Comparison of ENCODE assay signal across 8 cellular contexts in the genomic region with DNA sequence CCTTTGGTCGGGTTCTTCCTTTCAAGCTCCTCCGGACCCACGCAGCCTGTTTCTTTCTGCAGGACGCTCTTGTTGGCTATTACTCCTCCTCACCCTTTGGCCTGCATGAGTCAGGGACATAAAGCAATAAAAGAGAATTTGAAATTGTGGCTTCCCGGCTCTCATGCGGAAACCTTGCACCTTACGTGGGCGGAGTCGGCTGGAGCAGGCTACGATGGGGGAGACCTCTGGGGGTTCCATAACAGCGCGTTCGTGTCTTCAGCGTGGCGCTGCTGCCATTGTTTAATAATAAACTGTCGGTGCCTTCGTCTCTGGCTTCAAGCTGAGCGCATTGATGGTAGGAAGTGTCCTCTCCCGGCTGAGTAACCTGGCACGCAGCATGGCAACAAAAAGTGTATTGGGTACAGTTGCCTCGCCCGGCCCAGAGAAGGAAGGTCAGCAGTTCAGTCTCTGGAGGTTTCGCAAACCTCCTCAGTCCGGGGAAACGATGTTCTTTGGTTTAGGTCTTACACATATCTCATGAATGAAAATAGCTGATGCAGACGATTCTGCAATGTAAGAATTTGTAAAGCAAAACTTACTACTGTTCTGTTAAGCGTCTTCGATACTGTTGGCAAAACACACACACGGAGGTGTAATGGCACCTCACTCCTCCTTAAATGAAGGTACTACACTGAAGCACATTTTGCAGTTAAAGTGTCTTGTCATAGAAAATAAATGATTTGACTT. TPM values are rescaled to one million over a fixed set of nuclear protein-coding genes. Genes with fewer than 3 reads are reported as not detected.
DNase-seq lines count a peak whose midpoint lies in the region; ATAC-seq, FAIRE-seq and TF ChIP-seq lines count a peak whose summit lies in the region.

No MANE protein-coding gene starts in this region.

- RAD21 ChIA-PET in GM12878 (lab: Charles Lee; ENCODE audit: unreplicated experiment): interaction anchor here (1.6 kb wide), 1 partner anchor 284 kb away, joined by 5 read pairs; no protein-coding TSS in a partner anchor

- H3K79me2 ChIP-seq in GM12878 (ENCODE audit: control insufficient read depth, insufficient read depth, low read length): peaks cover 29% of the 10 kb centered on the region

- H3K27ac ChIP-seq in GM12878 (ENCODE audit: control insufficient read depth, insufficient read depth) (no peak overlapping the region), spleen (peak overlapping the region; percentile 89 to 97 (median 95))

- intact Hi-C loops in GM12878 (cut with micrococcal nuclease; ENCODE audit: unreplicated experiment): no loop called here
- intact Hi-C loops in spleen (cut with DNase I; ENCODE audit: low total_unique reads): no loop called here

- H3K36me3 Mint-ChIP-seq in immature natural killer cell: no peaks in the 10 kb centered on the region

- peak; percentile 17 for ATAC-seq in HG02885 (IDR thresholded peaks at IDR 0.05; ENCODE audit: poor library complexity, unreplicated experiment)
- peak; percentile 17 for ATAC-seq in GM12878

- TF ChIP-seq POLR2A in GM12878 (IDR thresholded peaks at IDR 0.05; ENCODE audit: low read depth, low read length) (no peak), spleen (IDR thresholded peaks at IDR 0.05) (no peak)

- no TSS peak for BruUV-seq in GM12878 (replicated peaks; lab: Mats Ljungman, UMichigan)

- H3K9me3 Mint-ChIP-seq in immature natural killer cell: no peaks in the 10 kb centered on the region

- CTCF ChIA-PET in GM12878 (lab: Yijun Ruan, JAX): interaction anchor here (0.8 to 1.3 kb wide), 6 partner anchors 12 to 129 kb away, joined by 3 read pairs; no protein-coding TSS in a partner anchor

- peaks cover 6 to 13% (median 11%) of the 10 kb centered on the region in 3 donors for H3K27me3 Mint-ChIP-seq in immature natural killer cell (ENCODE audit: low read depth in 3 of 3)

- H3K36me3 ChIP-seq in GM12878 (ENCODE audit: control insufficient read depth in 2 of 2, insufficient read depth in 2 of 2, low read length in 1 of 2): no peaks in the 10 kb centered on the region
- peaks cover 0 to 4% (median 0%) of the 10 kb centered on the region in 6 donors for H3K36me3 ChIP-seq in spleen

- peaks cover 37 to 50% of the 10 kb centered on the region in 2 donors for H3K4me1 Mint-ChIP-seq in immature natural killer cell

- H3K4me2 ChIP-seq in GM12878 (ENCODE audit: control insufficient read depth, insufficient read depth): peak overlapping the region; percentile 95

- H4K20me1 ChIP-seq in GM12878 (ENCODE audit: control insufficient read depth, insufficient read depth): no peaks in the 10 kb centered on the region

- peak overlapping the region; percentile 88 to 99 (median 95) for H3K4me3 Mint-ChIP-seq in immature natural killer cell

- TF ChIP-seq EP300 in GM12878 (IDR thresholded peaks at IDR 0.05; ENCODE audit: borderline replicate concordance in 1 of 2, control insufficient read depth in 1 of 2, low read depth in 2 of 2, low read length in 2 of 2): no peak

- DNase-seq in AG08395 (ENCODE audit: low spot score): peak; percentile 15
- DNase-seq in GM18507 (ENCODE audit: extremely low spot score, insufficient read length, low read depth): no peak
- peak; percentile 52 for DNase-seq in NCI-H526 treated with DMSO at 0.1 percent for 48 hours (lab: John Stamatoyannopoulos, UW)
- no peak for DNase-seq in GM12878 (ENCODE audit: low read depth, low spot score)
- DNase-seq in immature natural killer cell: no peak
- DNase-seq in spleen: peak; percentile 88
- DNase-seq in activated CD8-positive, alpha-beta memory T cell treated with anti-CD3 and anti-CD28 coated beads for 24 hours: no peak

- peak overlapping the region; percentile 91 for H3K4me3 ChIP-seq in GM12878
- H3K4me3 ChIP-seq in spleen: peak overlapping the region; percentile 64 to 89 (median 77)

- peaks cover 4% of the 10 kb centered on the region for H3K4me1 ChIP-seq in GM12878 (ENCODE audit: control insufficient read depth, insufficient read depth, low read length)
- H3K4me1 ChIP-seq in spleen: peaks cover 8 to 52% (median 29%) of the 10 kb centered on the region in 6 donors

- in situ Hi-C loops in GM12878 (cut with MboI): loop anchor here (25.0 kb wide), 1 partner anchor 263 kb away; no protein-coding TSS in a partner anchor

- SMC1A ChIA-PET in GM12878 (lab: Charles Lee; ENCODE audit: uncharacterized antibody, unreplicated experiment): interaction anchor here (0.8 to 1.8 kb wide), 5 partner anchors 11 to 488 kb away, joined by 3 to 5 read pairs (median 3); no protein-coding TSS in a partner anchor

- POLR2A ChIA-PET in GM12878 (lab: Charles Lee): interaction anchor here (1.0 to 1.3 kb wide), 2 partner anchors 16 to 495 kb away, joined by 3 read pairs; no protein-coding TSS in a partner anchor

- peak; percentile 44 for FAIRE-seq in GM18507 (lab: Jason Lieb, UNC)
- FAIRE-seq in GM12878 (lab: Jason Lieb, UNC): no peak

- no peaks in the 10 kb centered on the region for H3K9me3 ChIP-seq in GM12878 (replicated peaks; ENCODE audit: control insufficient read depth, insufficient read depth, low read length)
- no peaks in the 10 kb centered on the region for H3K9me3 ChIP-seq in spleen

- no peaks in the 10 kb centered on the region for H3K27me3 ChIP-seq in GM12878 (replicated peaks in 1 of 2; ENCODE audit: control insufficient read depth in 2 of 2, insufficient read depth in 2 of 2, low read length in 1 of 2)
- no peaks in the 10 kb centered on the region for H3K27me3 ChIP-seq in spleen (replicated peaks in 1 of 7)

- TF ChIP-seq RAD21 in GM12878 (IDR thresholded peaks at IDR 0.05; ENCODE audit: insufficient read depth, low read depth, low read length): no peak

- no peak for TF ChIP-seq CTCF in GM12878 (IDR thresholded peaks at IDR 0.05 in 2 of 3, conservative IDR thresholded peaks at IDR 0.05 in 1 of 3; ENCODE audit: control insufficient read depth in 2 of 3, extremely low read depth in 1 of 3, insufficient read depth in 1 of 3, low read depth in 3 of 3, low read length in 3 of 3)
- TF ChIP-seq CTCF in spleen (IDR thresholded peaks at IDR 0.05 in 8 of 11, conservative IDR thresholded peaks at IDR 0.05 in 3 of 11): no peak

- peak overlapping the region; percentile 87 to 99 (median 94) for H3K27ac Mint-ChIP-seq in immature natural killer cell

- H2AFZ ChIP-seq in GM12878 (ENCODE audit: control insufficient read depth, low read depth, low read length): peak overlapping the region; percentile 94

- H3K9ac ChIP-seq in GM12878 (ENCODE audit: control insufficient read depth, insufficient read depth, low read length): peak overlapping the region; percentile 46

- 1% methylated on average over 29 of the region's 29 CpGs for WGBS in GM12878 (ENCODE audit: insufficient coverage, insufficient replicate concordance, low lambda C conversion rate, missing lambda C conversion rate)
- WGBS in spleen, 5 donors: 1 to 3% (median 1%) methylated on average over 29 of the region's 29 CpGs

TF ChIP-seq in GM12878, 131 proteins besides CTCF, POLR2A, EP300 and RAD21 (continues in another document):
- TF ChIP-seq ETV6 (conservative IDR thresholded peaks at IDR 0.05 in 1 of 2, IDR thresholded peaks at IDR 0.05 in 1 of 2; ENCODE audit: borderline replicate concordance in 1 of 2, low read depth in 1 of 2) (no peak), EZH2 (IDR thresholded peaks at IDR 0.05; ENCODE audit: borderline replicate concordance, control insufficient read depth, low read depth, low read length) (no peak), EGR1 (IDR thresholded peaks at IDR 0.05; ENCODE audit: borderline replicate concordance in 1 of 2, low read depth in 2 of 2, low read length in 2 of 2) (peak in 1 of 2 experiments; percentile 40; a peak in 1 of 3 replicates), SMARCA5 (IDR thresholded peaks at IDR 0.05) (0 out of 2 replicates have a peak, but pooled peaks have one; percentile 26), NR2F1 (conservative IDR thresholded peaks at IDR 0.05) (peak; percentile 40; the same call in 1 of the 2 replicates)

RNA-seq across cellular contexts. Expression of a gene that starts 0.6 kb away (rescaled TPM):
- total RNA-seq in GM12878 (2013; cell fraction: nucleolus; rRNA removed): 35.5 and 51.6 TPM in 2 replicates
- total RNA-seq in GM12878 (2014; rRNA removed): 8.3 and 9.9 TPM in 2 replicates
- 13.1 and 14.0 TPM in 2 replicates for total RNA-seq in GM12878 (2014; rRNA removed; fragmentation: Illumina TruSeq; extraction: Trizol)
- 7.3 and 7.4 TPM in 2 replicates for total RNA-seq in GM12878 (2021)
- 2.8 TPM for polyA plus RNA-seq in GM12878 (2011; ENCODE audit: low read depth)
- polyA plus RNA-seq in GM12878 (2011; rRNA removed): 7.5 and 14.8 TPM in 2 replicates
- polyA plus RNA-seq in GM12878 (2011; cell fraction: cytosol; rRNA removed): 2.4 TPM in 2 replicates
- 5.4 and 6.5 TPM in 2 replicates for polyA plus RNA-seq in GM12878 (2011; cell fraction: nucleus; rRNA removed)
- 5.5 and 7.0 TPM in 2 replicates for polyA plus RNA-seq in GM12878 (2012)
- 10.4 and 11.4 TPM in 2 replicates for polyA plus RNA-seq in GM12878 (2014; fragmentation: Illumina TruSeq; extraction: Trizol)
- 1 to 10 TPM; 3.5 to 5.4 TPM for polyA plus RNA-seq in GM12878 (2014; fragmentation: Nextera tagmentation; extraction: Ambion mirVana)
- 5.9 and 6.7 TPM in 2 replicates for polyA plus RNA-seq in GM12878 (2014; rRNA removed)
- polyA plus RNA-seq in GM12878 (2016; fragmentation: Nextera tagmentation; extraction: Ambion mirVana): 1 to 10 TPM; 6.6 to 7.2 TPM
- 8.0 and 9.7 TPM in 2 replicates for polyA minus RNA-seq in GM12878 (2011; rRNA and poly(A)+ RNA removed)
- polyA minus RNA-seq in GM12878 (2011; cell fraction: cytosol; rRNA and poly(A)+ RNA removed): 2.8 and 3.8 TPM in 2 replicates
- 8.8 and 13.3 TPM in 2 replicates for polyA minus RNA-seq in GM12878 (2011; cell fraction: nucleus; rRNA and poly(A)+ RNA removed)
- polyA plus RNA-seq in immature natural killer cell: 10 to 100 TPM; 18.2 to 24.3 (median 20.0) TPM
- 10 to 100 TPM; 25.8 to 48.6 (median 37.4) TPM for total RNA-seq in spleen
- 1 to 10 TPM; 3.0 to 4.8 (median 4.8) TPM for polyA plus RNA-seq in spleen

RNA-seq across cellular contexts. Expression of a gene that starts 4.5 kb away (rescaled TPM):
- not detected in 2 replicates for total RNA-seq in GM12878 (2013; cell fraction: nucleolus; rRNA removed)
- total RNA-seq in GM12878 (2014; rRNA removed): not detected in 2 replicates
- total RNA-seq in GM12878 (2014; rRNA removed; fragmentation: Illumina TruSeq; extraction: Trizol): not detected in 2 replicates
- not detected in 2 replicates for total RNA-seq in GM12878 (2021)
- not detected for polyA plus RNA-seq in GM12878 (2011; ENCODE audit: low read depth)
- not detected in 2 replicates for polyA plus RNA-seq in GM12878 (2011; rRNA removed)
- not detected in 2 replicates for polyA plus RNA-seq in GM12878 (2011; cell fraction: cytosol; rRNA removed)
- not detected in 2 replicates for polyA plus RNA-seq in GM12878 (2011; cell fraction: nucleus; rRNA removed)
- polyA plus RNA-seq in GM12878 (2012): not detected in 2 replicates
- polyA plus RNA-seq in GM12878 (2014; fragmentation: Illumina TruSeq; extraction: Trizol): 0.04 TPM in 1 of 2 replicates, not detected in the other
- not detected for polyA plus RNA-seq in GM12878 (2014; fragmentation: Nextera tagmentation; extraction: Ambion mirVana)
- 0.03 TPM in 1 of 2 replicates, not detected in the other for polyA plus RNA-seq in GM12878 (2014; rRNA removed)
- not detected for polyA plus RNA-seq in GM12878 (2016; fragmentation: Nextera tagmentation; extraction: Ambion mirVana)
- polyA minus RNA-seq in GM12878 (2011; rRNA and poly(A)+ RNA removed): not detected in 2 replicates
- polyA minus RNA-seq in GM12878 (2011; cell fraction: cytosol; rRNA and poly(A)+ RNA removed): not detected in 2 replicates
- not detected in 2 replicates for polyA minus RNA-seq in GM12878 (2011; cell fraction: nucleus; rRNA and poly(A)+ RNA removed)
- not detected for polyA plus RNA-seq in immature natural killer cell
- total RNA-seq in spleen: 1 to 10 TPM in 5 of 7 donors, under 1 TPM in 2; 0.60 to 3.9 (median 1.2) TPM
- polyA plus RNA-seq in spleen: under 1 TPM; 0.02 to 0.13 (median 0.03) TPM

Comparison
In these comparisons a context has a peak if more than half of its experiments do, and no peak if none do; other contexts are left out.
1. DNase-seq: peak in AG08395 (single experiment), NCI-H526 treated with DMSO at 0.1 percent for 48 hours (single experiment) and spleen (single experiment); none in GM18507 (single experiment), GM12878 (single experiment), immature natural killer cell (0 of 3) and activated CD8-positive, alpha-beta memory T cell treated with anti-CD3 and anti-CD28 coated beads for 24 hours (single experiment).